In the genomic region with DNA sequence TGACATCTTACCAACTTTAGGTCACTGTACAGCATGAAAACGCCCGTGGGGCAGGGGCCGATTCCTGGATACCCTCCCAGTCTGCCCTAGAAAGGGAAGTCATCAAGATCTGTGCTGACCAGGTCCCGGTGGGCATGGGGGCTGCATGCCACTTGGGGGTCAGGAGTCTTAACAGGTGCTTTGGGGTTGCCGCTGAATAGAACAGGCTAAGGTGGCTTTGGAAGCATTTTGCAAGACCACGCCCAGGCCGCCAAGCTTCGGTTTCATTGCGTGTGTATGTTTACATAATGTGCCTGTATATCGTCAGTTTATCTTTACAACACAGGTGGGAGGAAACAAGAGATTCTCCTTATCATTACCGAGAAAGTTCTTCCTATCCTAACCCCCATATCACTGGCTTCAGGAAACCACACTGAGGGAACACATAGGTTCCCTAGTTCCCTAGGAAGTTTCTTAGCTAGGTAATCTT, we compare ENCODE assay signal across 13 cellular contexts.
"Had no signal": no experiment of that assay in that cellular context is flagged by ENCODE, and none has a peak within 500 bp of the region (broad histone marks: within the 10 kb centered on the region; RNA-seq: fewer than 3 reads in every experiment).

No MANE protein-coding gene starts in this region.

- H3K27me3 ChIP-seq: dorsolateral prefrontal cortex, tibial nerve had no signal

- H3K9me3 ChIP-seq: tibial nerve had no signal

- H3K4me3 ChIP-seq: dorsolateral prefrontal cortex, tibial nerve had no signal

- DNase-seq: activated CD4-positive, alpha-beta T cell treated with anti-CD3 and anti-CD28 coated beads, Interleukin-2, amount 50 U/mL, for 48 hours; activated CD8-positive, alpha-beta memory T cell treated with anti-CD3 and anti-CD28 coated beads, Interleukin-2, amount 10 ng/mL, durations not matched to agents 7 days and 5 days; activated naive CD4-positive, alpha-beta T cell treated with anti-CD3 and anti-CD28 coated beads, Interleukin-2, amount 10 ng/mL, durations not matched to agents 7 days and 5 days; activated T-cell treated with anti-CD3 and anti-CD28 coated beads, Interleukin-2, amount 50 U/mL, for 24 hours; dorsolateral prefrontal cortex; endodermal cell; hypothalamus; left ventricle myocardium superior; natural killer cell; stimulated activated CD4-positive, alpha-beta T cell treated with anti-CD3 and anti-CD28 coated beads, Interleukin-2, amount 100 ng/mL, for 48 hours; stimulated activated naive B cell treated with anti-CD40 and anti-IgM and Interleukin-4, amounts not matched to agents 10 μg/mL and 1 μg/mL and 100 μg/mL, for 72 hours had no signal

- ATAC-seq: activated CD8-positive, alpha-beta memory T cell treated with anti-CD3 and anti-CD28 coated beads, Interleukin-2, amount 10 ng/mL, durations not matched to agents 7 days and 5 days; esophagus mucosa; left ventricle myocardium superior; natural killer cell; stimulated activated naive B cell treated with anti-CD40 and anti-IgM and Interleukin-4, amounts not matched to agents 10 μg/mL and 1 μg/mL and 100 μg/mL, for 72 hours had no signal
